ENCODE assay signal across 15 cellular contexts in genomic region chr3:142263126-142263525, GRCh38.
"Had no signal": no experiment of that assay in that cellular context is flagged by ENCODE, and none has a peak within 500 bp of the region (broad histone marks: within the 10 kb centered on the region; RNA-seq: fewer than 3 reads in every experiment).

No MANE protein-coding gene starts in this region.

- H3K36me3 ChIP-seq: ascending aorta, neural progenitor cell, pancreas, upper lobe of left lung had no signal

- H3K9ac ChIP-seq: neural progenitor cell had no signal

- H3K4me3 Mint-ChIP-seq: activated B cell treated with CpG ODN at 0.5 μM for 24 hours; activated naive CD8-positive, alpha-beta T cell; activated T-cell treated with anti-CD3 and anti-CD28 coated beads, Interleukin-2, amount 50 U/mL, for 24 hours; neural progenitor cell had no signal

- H3K27ac Mint-ChIP-seq: activated B cell treated with CpG ODN at 0.5 μM for 24 hours; activated naive CD8-positive, alpha-beta T cell; activated T-cell treated with anti-CD3 and anti-CD28 coated beads, Interleukin-2, amount 50 U/mL, for 24 hours; neural progenitor cell had no signal

- H2AFZ ChIP-seq: neural progenitor cell had no signal

- H3K27ac ChIP-seq: ascending aorta, neural progenitor cell, pancreas, upper lobe of left lung had no signal

- H3K36me3 Mint-ChIP-seq: activated naive CD8-positive, alpha-beta T cell; neural progenitor cell had no signal

- FAIRE-seq: colon, kidney, pancreas had no signal

- H3K27me3 Mint-ChIP-seq: activated B cell treated with CpG ODN at 0.5 μM for 24 hours; activated naive CD8-positive, alpha-beta T cell; activated T-cell treated with anti-CD3 and anti-CD28 coated beads, Interleukin-2, amount 50 U/mL, for 24 hours had no signal

- H3K4me1 ChIP-seq: ascending aorta, pancreas, upper lobe of left lung had no signal

- H3K4me3 ChIP-seq: ascending aorta, neural progenitor cell, pancreas, upper lobe of left lung had no signal

- DNase-seq: activated B cell treated with CpG ODN at 0.5 μM for 24 hours; activated CD4-positive, alpha-beta T cell treated with anti-CD3 and anti-CD28 coated beads, Interleukin-2, amount 50 U/mL, for 1 hour; activated gamma-delta T cell; activated T-cell treated with anti-CD3 and anti-CD28 coated beads, Interleukin-2, amount 50 U/mL, for 24 hours; kidney; left ventricle myocardium superior; mesendoderm; pancreas; stimulated activated CD4-positive, alpha-beta T cell treated with anti-CD3 and anti-CD28 coated beads, Interleukin-12 subunit alpha, Interleukin-12 subunit beta, amount 100 ng/mL, for 4 hours; stimulated activated naive CD4-positive, alpha-beta T cell treated with Interleukin-2 at 50 U/mL for 16 hours; upper lobe of left lung had no signal

- H3K4me2 ChIP-seq: neural progenitor cell had no signal

- ATAC-seq: left ventricle myocardium superior, pancreas had no signal

- H3K9me3 Mint-ChIP-seq: activated T-cell treated with anti-CD3 and anti-CD28 coated beads, Interleukin-2, amount 50 U/mL, for 24 hours had no signal

- H3K9me3 ChIP-seq: ascending aorta, pancreas, upper lobe of left lung had no signal

- H3K27me3 ChIP-seq: ascending aorta, neural progenitor cell, pancreas, upper lobe of left lung had no signal
